Comparison of ENCODE assay signal across 1 cellular context in the genomic region with DNA sequence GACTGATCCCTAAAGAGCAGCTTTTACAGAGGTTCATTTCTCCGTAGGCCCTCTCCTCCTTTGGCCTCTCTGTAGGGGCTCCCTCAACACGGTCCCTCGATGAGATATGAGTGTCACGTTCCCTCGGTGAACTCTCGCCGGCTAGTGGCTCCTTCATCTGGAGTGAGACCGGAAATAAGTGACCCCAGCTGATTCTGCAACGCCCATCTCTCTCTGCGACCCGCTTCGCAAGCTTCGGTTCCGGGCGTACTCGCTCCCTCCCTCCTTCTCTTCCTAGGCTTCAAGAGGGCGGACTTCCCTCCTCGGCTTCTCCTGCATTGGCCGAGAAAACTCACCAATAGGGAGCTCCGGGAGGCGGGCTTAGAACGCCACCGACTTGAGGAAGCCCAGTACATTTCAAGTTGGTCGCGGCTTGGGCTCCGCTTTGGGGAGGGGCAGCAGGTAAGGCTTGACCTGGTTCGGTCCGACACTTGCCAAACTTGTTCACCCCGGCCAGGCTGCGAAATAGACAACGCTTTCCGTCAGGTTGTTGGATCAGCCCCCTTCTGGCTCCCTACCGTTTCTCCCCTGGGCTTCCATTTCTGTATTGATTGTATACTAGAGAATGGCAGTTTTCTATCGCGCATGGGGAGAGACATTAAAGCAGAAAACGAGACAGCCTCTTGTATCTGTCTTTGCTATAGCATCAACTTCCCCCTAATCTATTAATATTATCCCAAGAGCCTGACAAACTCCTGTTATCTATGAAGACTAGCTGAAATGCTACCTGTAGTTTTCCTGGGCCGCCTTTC.
TF ChIP-seq lines count a peak whose summit lies in the region.

A gene (minus strand): TSS at position 248 of the 791 bp plus-strand sequence. CDS start 2,816 bp downstream, outside the sequence.
A gene with protein sequence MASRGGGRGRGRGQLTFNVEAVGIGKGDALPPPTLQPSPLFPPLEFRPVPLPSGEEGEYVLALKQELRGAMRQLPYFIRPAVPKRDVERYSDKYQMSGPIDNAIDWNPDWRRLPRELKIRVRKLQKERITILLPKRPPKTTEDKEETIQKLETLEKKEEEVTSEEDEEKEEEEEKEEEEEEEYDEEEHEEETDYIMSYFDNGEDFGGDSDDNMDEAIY (plus strand): TSS at position 363 of the 791 bp plus-strand sequence. CDS start 10,176 bp downstream, outside the sequence.

TF ChIP-seq in IMR-90, 13 proteins besides CTCF, POLR2A, EP300 and RAD21 (continued from another document):
- no peak for TF ChIP-seq RCOR1 (IDR thresholded peaks at IDR 0.05; ENCODE audit: insufficient replicate concordance, low read length)
- no peak for TF ChIP-seq BHLHE40 (IDR thresholded peaks at IDR 0.05; ENCODE audit: low read depth, low read length)
